Comparison of ENCODE assay signal across 26 cellular contexts in genomic region chr11:90919332-90919731, GRCh38.
"Had no signal": no experiment of that assay in that cellular context is flagged by ENCODE, and none has a peak within 500 bp of the region (broad histone marks: within the 10 kb centered on the region; RNA-seq: fewer than 3 reads in every experiment).

No MANE protein-coding gene starts in this region.

- H3K27ac ChIP-seq: SK-N-MC, VCaP had no signal

- H3K4me3 ChIP-seq: SK-N-MC had no signal

- DNase-seq: activated CD4-positive, alpha-beta T cell treated with anti-CD3 and anti-CD28 coated beads for 36 hours; activated CD4-positive, alpha-beta T cell treated with anti-CD3 and anti-CD28 coated beads, Interleukin-2, amount 50 U/mL, for 1 hour; activated CD8-positive, alpha-beta memory T cell treated with anti-CD3 and anti-CD28 coated beads, Interleukin-2, amount 50 U/mL, for 4 hours; activated CD8-positive, alpha-beta T cell treated with anti-CD3 and anti-CD28 coated beads for 36 hours; activated gamma-delta T cell treated with Interleukin-2 at 50 U/mL for 16 hours; activated naive CD4-positive, alpha-beta T cell treated with anti-CD3 and anti-CD28 coated beads, Interleukin-2, amount 10 ng/mL, durations not matched to agents 7 days and 5 days; activated naive CD8-positive, alpha-beta T cell treated with anti-CD3 and anti-CD28 coated beads for 36 hours; activated T-cell treated with anti-CD3 and anti-CD28 coated beads, Interleukin-2, amount 50 U/mL, for 72 hours; cerebellar nuclear complex; KBM-7; NCI-H1092; NCI-H1417 treated with DMSO at 0.1 percent for 48 hours; NCI-H1694; NCI-H2029; NCI-H2107; NCI-H2171 treated with DMSO at 0.1 percent for 48 hours; NCI-H226; NCI-H82; NK-92 treated with Interleukin-12 subunit alpha and Interleukin-12 subunit beta, amount 100 ng/mL, for 24 hours; RPMI8226; T-cell; T-helper 2 cell; T1000 had no signal

- ATAC-seq: activated CD4-positive, alpha-beta T cell treated with anti-CD3 and anti-CD28 coated beads for 36 hours; activated CD8-positive, alpha-beta T cell treated with anti-CD3 and anti-CD28 coated beads for 36 hours; activated T-cell treated with anti-CD3 and anti-CD28 coated beads, Interleukin-2, amount 50 U/mL, for 72 hours; Right ventricle myocardium inferior; T-cell had no signal
